Comparison of ENCODE assay signal across 25 cellular contexts in the genomic region with DNA sequence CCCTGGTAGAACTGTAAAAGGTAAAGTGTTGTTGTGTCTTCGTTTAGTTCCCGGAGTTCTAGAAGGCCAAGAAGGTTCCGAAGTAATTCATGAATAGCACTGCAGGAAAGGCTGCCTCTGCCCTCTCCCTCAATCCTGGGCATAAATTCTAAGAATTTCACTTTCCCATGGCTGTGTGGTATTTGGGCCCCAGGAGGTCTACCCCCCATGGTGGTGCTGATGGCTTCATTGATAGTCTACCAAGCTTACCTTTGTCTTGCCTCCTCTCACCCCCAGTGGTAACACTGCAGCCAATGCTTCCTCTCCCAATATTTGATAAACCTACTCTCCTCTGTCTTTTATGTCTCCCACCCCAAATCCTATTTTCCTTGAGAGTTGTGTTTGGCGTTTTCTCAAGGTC. TPM values are rescaled to one million over a fixed set of nuclear protein-coding genes. Genes with fewer than 3 reads are reported as not detected.
"Had no signal": no experiment of that assay in that cellular context is flagged by ENCODE, and none has a peak within 500 bp of the region (broad histone marks: within the 10 kb centered on the region; RNA-seq: fewer than 3 reads in every experiment).

No MANE protein-coding gene starts in this region.

- H3K27me3 ChIP-seq: foreskin keratinocyte, right lobe of liver had no signal

- H3K27ac Mint-ChIP-seq: activated CD8-positive, alpha-beta T cell treated with anti-CD3 and anti-CD28 coated beads, Interleukin-2, amount 10 ng/mL, durations not matched to agents 7 days and 5 days; activated naive CD8-positive, alpha-beta T cell treated with anti-CD3 and anti-CD28 coated beads for 36 hours; stimulated activated naive CD8-positive, alpha-beta T cell treated with anti-CD3 and anti-CD28 coated beads, Interleukin-15, Interleukin-2, amounts not matched to agents 100 ng/mL and 50 ng/mL, for 24 hours; type B pancreatic cell had no signal

- H3K9me3 Mint-ChIP-seq: neural crest cell; stimulated activated naive CD8-positive, alpha-beta T cell treated with anti-CD3 and anti-CD28 coated beads, Interleukin-15, Interleukin-2, amounts not matched to agents 100 ng/mL and 50 ng/mL, for 24 hours; type B pancreatic cell had no signal

- H3K4me3 Mint-ChIP-seq: activated CD8-positive, alpha-beta T cell treated with anti-CD3 and anti-CD28 coated beads, Interleukin-2, amount 10 ng/mL, durations not matched to agents 7 days and 5 days; activated naive CD8-positive, alpha-beta T cell treated with anti-CD3 and anti-CD28 coated beads for 36 hours; neural crest cell; stimulated activated naive CD8-positive, alpha-beta T cell treated with anti-CD3 and anti-CD28 coated beads, Interleukin-15, Interleukin-2, amounts not matched to agents 100 ng/mL and 50 ng/mL, for 24 hours; type B pancreatic cell had no signal

- H3K4me2 ChIP-seq: smooth muscle cell had no signal

- H3K4me3 ChIP-seq: lower lobe of right lung, psoas muscle, right lobe of liver, smooth muscle cell, suprapubic skin had no signal

- H3K27ac ChIP-seq: foreskin keratinocyte, lower lobe of right lung, psoas muscle, right lobe of liver, suprapubic skin, WERI-Rb-1 had no signal

- H3K4me1 ChIP-seq: foreskin keratinocyte, lower lobe of right lung, psoas muscle, suprapubic skin had no signal

- DNase-seq: activated CD4-positive, alpha-beta T cell treated with anti-CD3 and anti-CD28 coated beads for 48 hours; activated CD8-positive, alpha-beta memory T cell treated with anti-CD3 and anti-CD28 coated beads, Interleukin-2, amount 50 U/mL, for 48 hours; activated CD8-positive, alpha-beta T cell treated with anti-CD3 and anti-CD28 coated beads, Interleukin-2, amount 10 ng/mL, durations not matched to agents 7 days and 5 days; activated gamma-delta T cell treated with Interleukin-2 at 50 U/mL for 16 hours; activated naive CD8-positive, alpha-beta T cell treated with anti-CD3 and anti-CD28 coated beads for 36 hours; amygdala; cortex of kidney; effector CD8-positive, alpha-beta T cell; foreskin keratinocyte; head of caudate nucleus; left colon; lower lobe of right lung; midbrain; psoas muscle; right lobe of liver; stimulated activated CD4-positive, alpha-beta T cell treated with anti-CD3 and anti-CD28 coated beads, Interleukin-4, amount 100 ng/mL, for 4 hours; T-helper 1 cell; WERI-Rb-1 had no signal

- ATAC-seq: activated CD8-positive, alpha-beta T cell treated with anti-CD3 and anti-CD28 coated beads, Interleukin-2, amount 10 ng/mL, durations not matched to agents 7 days and 5 days; foreskin keratinocyte; left colon; lower lobe of right lung; psoas muscle; right lobe of liver; SK-N-SH treated with all-trans-retinoic acid at 6 μM for 48 hours had no signal

- H3K36me3 Mint-ChIP-seq: activated naive CD8-positive, alpha-beta T cell treated with anti-CD3 and anti-CD28 coated beads for 36 hours; type B pancreatic cell had no signal

- H3K9me3 ChIP-seq: lower lobe of right lung, psoas muscle, right lobe of liver, suprapubic skin had no signal

- H3K36me3 ChIP-seq: lower lobe of right lung, right lobe of liver, suprapubic skin, WERI-Rb-1 had no signal

RNA-seq across cellular contexts. Expression of a gene that starts 39.5 kb away (rescaled TPM):
- total RNA-seq: activated CD8-positive, alpha-beta T cell treated with anti-CD3 and anti-CD28 coated beads, Interleukin-2, amount 10 ng/mL, durations not matched to agents 7 days and 5 days; activated naive CD8-positive, alpha-beta T cell treated with anti-CD3 and anti-CD28 coated beads for 36 hours; foreskin keratinocyte; osteocyte; right lobe of liver had no signal
- polyA plus RNA-seq: foreskin keratinocyte had no signal
